ENCODE assay signal across 28 cellular contexts in genomic region chr18:76232010-76232409, GRCh38.
"Had no signal": no experiment of that assay in that cellular context is flagged by ENCODE, and none has a peak within 500 bp of the region (broad histone marks: within the 10 kb centered on the region; RNA-seq: fewer than 3 reads in every experiment).

No MANE protein-coding gene starts in this region.

- ATAC-seq: effector memory CD8-positive, alpha-beta T cell; esophagus mucosa; gastrocnemius medialis; heart right ventricle; left cardiac atrium; left lung; left ventricle myocardium superior; lower lobe of right lung; mucosa of descending colon; naive thymus-derived CD8-positive, alpha-beta T cell had no signal

- H3K4me3 Mint-ChIP-seq: dendritic cell treated with granulocyte-macrophage colony-stimulating factor and Interleukin-4, amounts not matched to agents 40 ng/mL and 50 ng/mL, for 4 days; effector memory CD8-positive, alpha-beta T cell; endodermal cell; mesothelial cell of epicardium; naive B cell; naive thymus-derived CD8-positive, alpha-beta T cell had no signal

- H3K27ac ChIP-seq: epithelial cell of prostate, esophagus squamous epithelium, gastrocnemius medialis, heart right ventricle, left lung, lower lobe of right lung had no signal

- H3K27me3 ChIP-seq: esophagus squamous epithelium, heart right ventricle, left lung had no signal

- H3K4me3 ChIP-seq: esophagus squamous epithelium, gastrocnemius medialis, heart right ventricle, left lung, lower lobe of right lung, mucosa of descending colon had no signal

- H3K9me3 Mint-ChIP-seq: dendritic cell treated with granulocyte-macrophage colony-stimulating factor and Interleukin-4, amounts not matched to agents 40 ng/mL and 50 ng/mL, for 4 days; endodermal cell had no signal

- H3K27ac Mint-ChIP-seq: dendritic cell treated with granulocyte-macrophage colony-stimulating factor and Interleukin-4, amounts not matched to agents 40 ng/mL and 50 ng/mL, for 4 days; effector memory CD8-positive, alpha-beta T cell; endodermal cell; mesothelial cell of epicardium; naive B cell; naive thymus-derived CD8-positive, alpha-beta T cell had no signal

- H3K36me3 ChIP-seq: esophagus squamous epithelium, gastrocnemius medialis, heart right ventricle, left lung, lower lobe of right lung had no signal

- H3K36me3 Mint-ChIP-seq: mesothelial cell of epicardium; naive B cell; naive thymus-derived CD8-positive, alpha-beta T cell had no signal

- FAIRE-seq: endometrium, islet of Langerhans, keratinocyte had no signal

- H3K4me1 ChIP-seq: esophagus squamous epithelium, gastrocnemius medialis, left lung, lower lobe of right lung had no signal

- DNase-seq: cortex of kidney; effector CD8-positive, alpha-beta T cell; effector memory CD8-positive, alpha-beta T cell; erythroblast; esophagus squamous epithelium; foreskin fibroblast; foreskin melanocyte; gastrocnemius medialis; glutamatergic neuron; head of caudate nucleus; heart right ventricle; hippocampal formation; left cardiac atrium; left lung; left ventricle myocardium superior; lower lobe of right lung; mesenchymal stem cell; mucosa of descending colon; naive B cell; naive thymus-derived CD8-positive, alpha-beta T cell had no signal

- H3K4me1 Mint-ChIP-seq: naive B cell had no signal

- H3K9me3 ChIP-seq: esophagus squamous epithelium, gastrocnemius medialis, left lung, lower lobe of right lung, mucosa of descending colon had no signal
